ENCODE assay signal across 2 cellular contexts in genomic region chr7:55593172-55593514, GRCh38.
TF ChIP-seq lines count a peak whose summit lies in the region.

No MANE protein-coding gene starts in this region.

TF ChIP-seq in HCT116, 20 proteins besides CTCF, POLR2A, EP300 and RAD21:
- TF ChIP-seq EGR1 (IDR thresholded peaks at IDR 0.05; ENCODE audit: low read depth) (no peak), JUND (IDR thresholded peaks at IDR 0.05) (no peak)

TF ChIP-seq in K562, 482 proteins besides CTCF, POLR2A, EP300 and RAD21:
- TF ChIP-seq CC2D1A (IDR thresholded peaks at IDR 0.05) (no peak), PHF20 (IDR thresholded peaks at IDR 0.05; ENCODE audit: partially characterized antibody) (no peak), KDM4B (IDR thresholded peaks at IDR 0.05; ENCODE audit: borderline replicate concordance in 2 of 2, low read depth in 1 of 2) (no peak), HDAC2 (IDR thresholded peaks at IDR 0.05) (no peak), KAT7 (CRISPR knock-in tag; IDR thresholded peaks at IDR 0.05; ENCODE audit: borderline replicate concordance) (no peak), NR2C2 (CRISPR knock-in tag; IDR thresholded peaks at IDR 0.05) (peak; percentile 50; the same call in 1 of the 2 replicates), NR2C2 (tag; IDR thresholded peaks at IDR 0.05) (no peak)
